ENCODE assay signal across 8 cellular contexts in the genomic region with DNA sequence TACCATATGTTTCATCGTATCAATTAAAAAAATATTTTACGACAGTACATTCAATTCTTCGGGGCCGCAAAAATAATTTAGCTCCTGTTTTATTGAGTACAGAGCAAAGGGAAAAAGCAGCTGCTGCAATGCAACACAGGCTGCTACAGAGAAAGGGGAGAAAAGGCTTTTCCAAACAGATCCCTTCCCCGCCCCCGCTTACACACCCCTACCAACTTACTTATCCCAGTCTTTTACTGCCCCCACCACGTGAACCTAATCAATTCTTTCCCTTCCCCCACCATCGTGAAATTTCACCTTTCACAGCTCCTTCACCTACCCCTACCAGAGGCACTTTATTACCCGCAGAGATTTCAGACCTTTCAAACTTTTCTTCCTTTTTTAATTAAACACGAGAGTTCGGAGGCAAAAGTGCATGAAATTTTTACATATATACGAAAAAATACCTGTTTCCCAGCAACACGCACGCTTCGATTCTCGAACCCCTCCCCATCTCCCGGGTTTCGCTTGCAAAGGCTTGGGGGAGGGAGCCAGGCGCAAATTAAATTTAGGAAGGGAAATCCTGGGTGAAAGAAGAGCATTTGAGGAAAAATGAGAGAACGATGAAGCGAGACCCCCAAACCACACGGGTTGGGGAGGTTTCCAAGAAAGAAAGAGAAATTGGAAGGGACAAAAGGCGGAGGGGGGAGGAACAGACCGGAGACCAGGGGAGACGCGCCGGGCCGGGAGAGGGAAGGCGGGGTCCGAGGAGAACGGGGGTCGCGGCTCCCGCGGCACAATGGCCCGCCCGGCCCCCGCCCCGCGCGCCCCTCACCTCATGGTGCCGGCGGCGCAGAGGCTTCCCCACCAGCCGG. TPM values are rescaled to one million over a fixed set of nuclear protein-coding genes. Genes with fewer than 3 reads are reported as not detected.
DNase-seq lines count a peak whose midpoint lies in the region; ATAC-seq and TF ChIP-seq lines count a peak whose summit lies in the region.

No MANE protein-coding gene starts in this region.

- BruUV-seq in MCF 10A (replicated peaks; lab: Mats Ljungman, UMichigan), result TSS peak; percentile 27

- no peaks in the 10 kb centered on the region for H3K36me3 ChIP-seq in subcutaneous abdominal adipose tissue (ENCODE audit: control insufficient read depth in 5 of 5, insufficient read depth in 5 of 5, low read length in 5 of 5)

- POLR2A ChIA-PET in MCF 10A (lab: Yijun Ruan, JAX), result interaction anchor here (0.7 to 10.7 kb wide), 57 partner anchors 9 to 410 kb away, joined by 3 to 243 read pairs (median 5); a partner anchor contains a TSS
- POLR2A ChIA-PET in GM10248 (lab: Yijun Ruan, JAX), result no interaction called here

- ATAC-seq in activated T-cell treated with anti-CD3 and anti-CD28 coated beads, Interleukin-2, amount 50 U/mL, for 4 hours, result no peak
- ATAC-seq in left colon, result peak; percentile 17
- ATAC-seq in HG02938 (IDR thresholded peaks at IDR 0.05; ENCODE audit: unreplicated experiment), result no peak

- peak overlapping the region; percentile 88 to 93 (median 89) for H3K4me3 ChIP-seq in subcutaneous abdominal adipose tissue (ENCODE audit: low read depth in 1 of 5, low read length in 5 of 5)

- no peaks in the 10 kb centered on the region for H3K36me3 Mint-ChIP-seq in activated T-cell treated with anti-CD3 and anti-CD28 coated beads, Interleukin-2, amount 50 U/mL, for 4 hours (ENCODE audit: insufficient read depth)
- H3K36me3 Mint-ChIP-seq in MCF 10A (ENCODE audit: insufficient read depth, unreplicated experiment), result peaks cover 15% of the 10 kb centered on the region

- peak overlapping the region; percentile 70 for H3K27ac ChIP-seq in subcutaneous abdominal adipose tissue (ENCODE audit: low read depth, low read length)

- CTCF ChIA-PET in MCF 10A (lab: Yijun Ruan, JAX) (interaction anchor here (0.6 to 2.6 kb wide), 15 partner anchors 16 to 413 kb away, joined by 3 to 14 read pairs (median 3); a partner anchor contains a TSS), GM10248 (lab: Yijun Ruan, JAX) (interaction anchor here (0.9 kb wide), 1 partner anchor 24 kb away, joined by 3 read pairs; no protein-coding TSS in a partner anchor)

- intact Hi-C loops in MCF 10A (cut with micrococcal nuclease), result loop anchor here (2.0 kb wide), 2 partner anchors 97 to 193 kb away; no protein-coding TSS in a partner anchor
- intact Hi-C loops in left colon (cut with DNase I, micrococcal nuclease), result loop anchor here in 1 of 2 donors (10.0 kb wide), 1 partner anchor 167 kb away; no protein-coding TSS in a partner anchor

- peak overlapping the region; percentile 84 for H3K4me3 Mint-ChIP-seq in activated T-cell treated with anti-CD3 and anti-CD28 coated beads, Interleukin-2, amount 50 U/mL, for 4 hours
- peak overlapping the region; percentile 99 for H3K4me3 Mint-ChIP-seq in MCF 10A (ENCODE audit: unreplicated experiment)

- peak overlapping the region; percentile 82 to 91 (median 87) for H3K9ac ChIP-seq in subcutaneous abdominal adipose tissue (ENCODE audit: low read length in 5 of 5)

- H3K27me3 Mint-ChIP-seq in activated T-cell treated with anti-CD3 and anti-CD28 coated beads, Interleukin-2, amount 50 U/mL, for 4 hours (ENCODE audit: low read depth), result peaks cover 33% of the 10 kb centered on the region
- H3K27me3 Mint-ChIP-seq in MCF 10A (ENCODE audit: insufficient read depth, unreplicated experiment), result no peaks in the 10 kb centered on the region

- no peak for DNase-seq in activated T-cell treated with anti-CD3 and anti-CD28 coated beads, Interleukin-2, amount 50 U/mL, for 4 hours
- DNase-seq in activated T-cell treated with anti-CD3 and anti-CD28 coated beads, Interleukin-2, amount 50 U/mL, for 48 hours, result no peak
- DNase-seq in NCI-H345 (lab: John Stamatoyannopoulos, UW) (peak; percentile 47), MCF 10A (ENCODE audit: unreplicated experiment) (peak; percentile 72), left colon (peak; percentile 28 to 46), GM10248 (ENCODE audit: extremely low spot score) (no peak)

- TF ChIP-seq CTCF in MCF 10A (IDR thresholded peaks at IDR 0.05; ENCODE audit: unreplicated experiment), result no peak
- no peak for TF ChIP-seq CTCF in GM10248 (IDR thresholded peaks at IDR 0.05; ENCODE audit: control extremely low read depth, extremely low read depth, low read depth, missing control alignments)

- H3K27ac Mint-ChIP-seq in MCF 10A (ENCODE audit: low read depth, unreplicated experiment), result peak overlapping the region; percentile 94

- peaks cover 15% of the 10 kb centered on the region for H3K4me1 Mint-ChIP-seq in activated T-cell treated with anti-CD3 and anti-CD28 coated beads, Interleukin-2, amount 50 U/mL, for 4 hours (ENCODE audit: low read depth)
- H3K4me1 Mint-ChIP-seq in MCF 10A (ENCODE audit: insufficient read depth, unreplicated experiment), result peaks cover 63% of the 10 kb centered on the region

- peaks cover 0 to 42% (median 34%) of the 10 kb centered on the region in 5 donors for H3K4me1 ChIP-seq in subcutaneous abdominal adipose tissue (ENCODE audit: control insufficient read depth in 5 of 5, insufficient read depth in 5 of 5, low read length in 5 of 5)

- no peaks in the 10 kb centered on the region for H3K9me3 Mint-ChIP-seq in activated T-cell treated with anti-CD3 and anti-CD28 coated beads, Interleukin-2, amount 50 U/mL, for 4 hours
- H3K9me3 Mint-ChIP-seq in MCF 10A (ENCODE audit: unreplicated experiment), result no peaks in the 10 kb centered on the region

- no peaks in the 10 kb centered on the region for H3K9me3 ChIP-seq in subcutaneous abdominal adipose tissue (ENCODE audit: control insufficient read depth in 5 of 5, low read length in 5 of 5)

- no peaks in the 10 kb centered on the region for H3K27me3 ChIP-seq in subcutaneous abdominal adipose tissue (ENCODE audit: control insufficient read depth in 5 of 5, insufficient read depth in 4 of 5, low read length in 5 of 5)

RNA-seq across cellular contexts. Expression of a gene that starts 0.8 kb away (rescaled TPM):
- 1 to 10 TPM in 2 of 3 donors, under 1 TPM in 1; 0.90 to 1.3 (median 1.1) TPM for total RNA-seq in activated T-cell treated with anti-CD3 and anti-CD28 coated beads, Interleukin-2, amount 50 U/mL, for 4 hours
- total RNA-seq in MCF 10A (2022) (346 and 420 TPM in 2 replicates), left colon (10 to 100 TPM; 29.7 to 43.3 TPM)

Comparison
In these comparisons a context has a peak if more than half of its experiments do, and no peak if none do; other contexts are left out.
1. DNase-seq: peak in NCI-H345 (single experiment), MCF 10A (single experiment) and left colon (2 of 2); none in activated T-cell treated with anti-CD3 and anti-CD28 coated beads, Interleukin-2, amount 50 U/mL, for 4 hours (single experiment), activated T-cell treated with anti-CD3 and anti-CD28 coated beads, Interleukin-2, amount 50 U/mL, for 48 hours (0 of 2) and GM10248 (single experiment).
2. RNA of a gene that starts 0.8 kb away (total RNA-seq): 346 to 420 TPM in MCF 10A and 29.7 to 43.3 TPM in left colon; 0.90 to 1.3 TPM in activated T-cell treated with anti-CD3 and anti-CD28 coated beads, Interleukin-2, amount 50 U/mL, for 4 hours; every median in the first group is over 10 times any median in the second.